In the genomic region with DNA sequence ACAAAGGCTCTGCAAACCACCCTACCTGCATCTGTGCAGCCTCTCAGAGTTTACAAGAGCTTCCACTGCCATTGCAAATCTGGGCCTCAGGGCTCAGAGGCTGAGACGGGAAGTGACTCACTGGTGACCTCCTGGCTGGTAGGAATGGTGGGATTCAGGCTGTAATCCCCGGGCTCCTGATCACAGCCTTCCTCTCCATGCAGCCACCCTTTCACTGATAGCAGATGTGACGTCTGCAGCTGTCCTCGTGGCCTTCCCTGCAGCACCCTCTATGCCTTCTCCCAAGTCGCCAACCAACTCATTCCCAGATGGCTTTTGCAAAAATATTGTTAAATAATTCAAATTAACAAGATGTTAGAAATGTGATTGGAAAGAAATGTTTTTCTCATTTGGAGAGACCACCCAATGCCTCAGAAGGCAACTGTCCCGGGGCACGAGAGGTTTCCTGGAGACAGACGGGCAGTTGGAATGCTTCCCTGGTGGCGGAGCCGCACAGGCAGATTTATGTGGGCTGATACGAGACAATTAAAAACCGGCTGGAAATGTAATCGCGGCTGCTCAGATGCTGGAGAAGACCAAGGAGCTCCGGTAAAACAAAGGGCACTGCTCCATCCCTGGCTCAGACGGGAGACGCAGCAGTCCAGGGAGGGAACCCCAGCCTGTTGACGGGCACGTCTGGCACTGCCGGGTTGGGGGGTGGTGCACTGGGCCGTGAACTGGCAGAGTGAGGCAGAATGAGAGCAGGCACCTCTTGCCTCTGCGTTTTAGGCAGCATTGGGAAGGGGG, we compare ENCODE assay signal across 9 cellular contexts. TPM values are rescaled to one million over a fixed set of nuclear protein-coding genes. Genes with fewer than 3 reads are reported as not detected.
DNase-seq lines count a peak whose midpoint lies in the region; ATAC-seq and TF ChIP-seq lines count a peak whose summit lies in the region.
"Had no signal": no experiment of that assay in that cellular context is flagged by ENCODE, and none has a peak within 500 bp of the region (broad histone marks: within the 10 kb centered on the region; RNA-seq: fewer than 3 reads in every experiment).

No MANE protein-coding gene starts in this region.

- WGBS in mesendoderm (ENCODE audit: extremely low coverage, insufficient coverage, low lambda C conversion rate): no CpG with 5 or more reads among the region's 22 CpGs

- intact Hi-C loops in PC-3 (cut with micrococcal nuclease): no loop called here

- no peaks in the 10 kb centered on the region for H3K9me3 ChIP-seq in PC-3 (ENCODE audit: low read length)

- H3K4me3 ChIP-seq in PC-3 (ENCODE audit: low read length): no peak overlapping the region
- H3K4me3 ChIP-seq in epithelial cell of esophagus (ENCODE audit: low read length): no peak overlapping the region
- H3K4me3 ChIP-seq in mesendoderm (ENCODE audit: low read length): no peak overlapping the region

- no peak overlapping the region for H2BK5ac ChIP-seq in mesendoderm (ENCODE audit: low read length)

- H3K27me3 ChIP-seq in PC-3 (ENCODE audit: low read length): no peaks in the 10 kb centered on the region
- H3K27me3 ChIP-seq in mesendoderm (ENCODE audit: insufficient read depth, low read length, poor library complexity): no peaks in the 10 kb centered on the region

- TF ChIP-seq CTCF in AG09319 (IDR thresholded peaks at IDR 0.05; ENCODE audit: low read depth, low read length) (no peak), PC-3 (conservative IDR thresholded peaks at IDR 0.05; ENCODE audit: low read depth, low read length) (no peak), epithelial cell of esophagus (IDR thresholded peaks at IDR 0.05; ENCODE audit: insufficient read depth, low read depth, low read length, missing control alignments) (no peak), GM13976 (IDR thresholded peaks at IDR 0.05; ENCODE audit: borderline replicate concordance, control extremely low read depth, extremely low read depth, insufficient read depth, missing control alignments) (no peak)

- H3K4me2 ChIP-seq in PC-3 (ENCODE audit: low read length): peak overlapping the region; percentile 55
- no peak overlapping the region for H3K4me2 ChIP-seq in mesendoderm (ENCODE audit: low read length)

- H3K4me1 ChIP-seq in PC-3 (ENCODE audit: insufficient read depth, low read length): peaks cover 38% of the 10 kb centered on the region
- H3K4me1 ChIP-seq in mesendoderm (ENCODE audit: control insufficient read depth, low read depth, low read length): no peaks in the 10 kb centered on the region

- no peak overlapping the region for H2BK15ac ChIP-seq in mesendoderm (replicated peaks; ENCODE audit: low read depth)

- H2AFZ ChIP-seq in PC-3 (ENCODE audit: low read length): no peak overlapping the region

- CTCF ChIA-PET in PC-3 (lab: Charles Lee): no interaction called here

- no peak overlapping the region for H4K5ac ChIP-seq in mesendoderm (ENCODE audit: low read length)

- H3K79me2 ChIP-seq in PC-3 (ENCODE audit: low read length) (peaks cover 48% of the 10 kb centered on the region), mesendoderm (ENCODE audit: control insufficient read depth, insufficient read depth, low read length) (no peaks in the 10 kb centered on the region)

- H3K18ac ChIP-seq in mesendoderm (ENCODE audit: low read length): no peak overlapping the region

- H4K8ac ChIP-seq in mesendoderm (ENCODE audit: low read depth, low read length): no peak overlapping the region

- POLR2A ChIA-PET in PC-3 (lab: Charles Lee; ENCODE audit: unreplicated experiment): no interaction called here

- H3K9ac ChIP-seq in PC-3 (ENCODE audit: low read length) (peak overlapping the region; percentile 66), mesendoderm (ENCODE audit: low read length) (no peak overlapping the region)

- BruUV-seq in PC-3 (replicated peaks; lab: Mats Ljungman, UMichigan): no TSS peak

- DNase-seq in AG09319 (ENCODE audit: extremely low read depth, low read depth): peak; percentile 18
- DNase-seq in PC-3: peak; percentile 80
- peak; percentile 83 for DNase-seq in epithelial cell of esophagus (ENCODE audit: low read depth)
- peak; percentile 79 for DNase-seq in mesendoderm
- DNase-seq in activated CD8-positive, alpha-beta memory T cell treated with anti-CD3 and anti-CD28 coated beads, Interleukin-2, amount 50 U/mL, for 48 hours: no peak
- DNase-seq in GM13976 (ENCODE audit: low spot score): no peak
- DNase-seq: DND-41 had no signal

- no peaks in the 10 kb centered on the region for H4K20me1 ChIP-seq in PC-3 (ENCODE audit: low read length)

- H3K23ac ChIP-seq in mesendoderm (ENCODE audit: low read length): no peak overlapping the region

- H3K9me2 ChIP-seq in PC-3 (replicated peaks; ENCODE audit: low read length): no peaks in the 10 kb centered on the region

- ATAC-seq in PC-3 (peak; percentile 93), HG02763 (IDR thresholded peaks at IDR 0.05; ENCODE audit: unreplicated experiment) (no peak), GM19397 (IDR thresholded peaks at IDR 0.05; ENCODE audit: unreplicated experiment) (no peak)

- no peak overlapping the region for H2AK5ac ChIP-seq in mesendoderm (ENCODE audit: low read length)

- no peak overlapping the region for H3K56ac ChIP-seq in mesendoderm (ENCODE audit: low read length)

- no peaks in the 10 kb centered on the region for H3F3A ChIP-seq in PC-3 (ENCODE audit: low read length, unreplicated experiment)

- H2BK120ac ChIP-seq in mesendoderm (ENCODE audit: low read depth, low read length): no peak overlapping the region

- H3K79me1 ChIP-seq in mesendoderm (ENCODE audit: low read length): peaks cover 16% of the 10 kb centered on the region

- H3K27ac ChIP-seq in PC-3 (ENCODE audit: low read length): peak overlapping the region; percentile 92
- H3K27ac ChIP-seq in mesendoderm (ENCODE audit: low read depth, low read length): peak overlapping the region; percentile 32

- H3K4ac ChIP-seq in mesendoderm (ENCODE audit: low read depth, low read length): no peak overlapping the region

- in situ Hi-C loops in GM13976 (cut with MboI; ENCODE audit: low sequenced_read_pairs, unreplicated experiment): no loop called here

- peaks cover 35% of the 10 kb centered on the region for H3K36me3 ChIP-seq in PC-3 (ENCODE audit: low read depth, low read length)
- no peaks in the 10 kb centered on the region for H3K36me3 ChIP-seq in mesendoderm (ENCODE audit: control insufficient read depth, insufficient read depth, low read length)

RNA-seq across cellular contexts. Expression of a gene that starts 34.4 kb away (rescaled TPM):
- total RNA-seq in PC-3 (2014; rRNA removed): 24.1 and 30.6 TPM in 2 replicates
- 6.9 TPM for polyA plus RNA-seq in mesendoderm (2013, experiment 1 of 2)
- polyA plus RNA-seq in mesendoderm (2013, experiment 2 of 2): 6.9 TPM

Comparison
In these comparisons a context has a peak if more than half of its experiments do, and no peak if none do; other contexts are left out.
1. DNase-seq: peak in AG09319 (single experiment), PC-3 (single experiment), epithelial cell of esophagus (single experiment) and mesendoderm (single experiment); none in activated CD8-positive, alpha-beta memory T cell treated with anti-CD3 and anti-CD28 coated beads, Interleukin-2, amount 50 U/mL, for 48 hours (single experiment) and GM13976 (single experiment).